In genomic region chr12:67052981-67053380, GRCh38 we compare ENCODE assay signal across 20 cellular contexts.
DNase-seq lines count a peak whose midpoint lies in the region; ATAC-seq, FAIRE-seq and TF ChIP-seq lines count a peak whose summit lies in the region.
"Had no signal": no experiment of that assay in that cellular context is flagged by ENCODE, and none has a peak within 500 bp of the region (broad histone marks: within the 10 kb centered on the region; RNA-seq: fewer than 3 reads in every experiment).

No MANE protein-coding gene starts in this region.

- no peaks in the 10 kb centered on the region for H3K4me1 Mint-ChIP-seq in activated CD8-positive, alpha-beta T cell treated with anti-CD3 and anti-CD28 coated beads for 36 hours (ENCODE audit: low read depth)
- no peaks in the 10 kb centered on the region for H3K4me1 Mint-ChIP-seq in activated T-cell treated with anti-CD3 and anti-CD28 coated beads, Interleukin-2, amount 50 U/mL, for 4 hours (ENCODE audit: low read depth)
- H3K4me1 Mint-ChIP-seq: CD8-positive, alpha-beta memory T cell had no signal

- no peaks in the 10 kb centered on the region for H3K36me3 ChIP-seq in mesenchymal stem cell (ENCODE audit: control insufficient read depth in 1 of 2, insufficient read depth in 2 of 2, low read depth in 1 of 2, low read length in 2 of 2)

- no peak overlapping the region for H2BK5ac ChIP-seq in mesenchymal stem cell (ENCODE audit: low read depth, low read length, poor library complexity, severe bottlenecking)

- no peak overlapping the region for H4K91ac ChIP-seq in mesenchymal stem cell (ENCODE audit: low read length)

- H4K8ac ChIP-seq in mesenchymal stem cell (ENCODE audit: low read length), result no peak overlapping the region

- no peak overlapping the region for H3K27ac Mint-ChIP-seq in activated CD8-positive, alpha-beta T cell treated with anti-CD3 and anti-CD28 coated beads for 36 hours
- H3K27ac Mint-ChIP-seq: CD8-positive, alpha-beta memory T cell had no signal

- no peak overlapping the region for H3K23ac ChIP-seq in mesenchymal stem cell (ENCODE audit: low read length in 2 of 2)

- H2BK15ac ChIP-seq in mesenchymal stem cell (ENCODE audit: low read depth, poor library complexity, severe bottlenecking), result no peak overlapping the region

- intact Hi-C loops in activated CD8-positive, alpha-beta T cell treated with anti-CD3 and anti-CD28 coated beads for 36 hours (cut with micrococcal nuclease), result no loop called here
- intact Hi-C loops in sciatic nerve (cut with DNase I), result no loop called here

- DNase-seq in A549 (ENCODE audit: low read depth in 1 of 2, low spot score in 1 of 2) (no peak), HTR-8/SVneo (ENCODE audit: insufficient read length, low spot score) (peak; percentile 44), amniotic epithelial cell (ENCODE audit: low read depth) (peak; percentile 45), mesenchymal stem cell (no peak), sciatic nerve (ENCODE audit: low spot score) (no peak), NCI-H1092 treated with DMSO at 0.1 percent for 48 hours (lab: John Stamatoyannopoulos, UW) (no peak)
- no peak for DNase-seq in activated CD8-positive, alpha-beta T cell treated with anti-CD3 and anti-CD28 coated beads for 36 hours
- no peak for DNase-seq in activated T-cell treated with anti-CD3 and anti-CD28 coated beads, Interleukin-2, amount 50 U/mL, for 4 hours
- DNase-seq: 8988T; CD8-positive, alpha-beta memory T cell; DMS79 treated with DMSO at 0.1 percent for 48 hours; KBM-7; NCI-H1436 treated with DMSO at 0.1 percent for 48 hours; NCI-H2081; NCI-H510A treated with DMSO at 0.1 percent for 48 hours; SHP77 had no signal

- H3K4me3 ChIP-seq in A549 (no peak overlapping the region), mesenchymal stem cell (ENCODE audit: insufficient read depth in 1 of 2, low read depth in 1 of 2, low read length in 2 of 2) (no peak overlapping the region)
- H3K4me3 ChIP-seq: BLaER1 treated with 17β-estradiol and CSF1 and Interleukin-3, amounts not matched to agents 10 nM and 100 nM had no signal

- no peak overlapping the region for H2AFZ ChIP-seq in mesenchymal stem cell (ENCODE audit: low read depth, low read length)

- no peak overlapping the region for H3K4ac ChIP-seq in mesenchymal stem cell (ENCODE audit: low read depth in 1 of 2, low read length in 2 of 2)

- H3K79me1 ChIP-seq in mesenchymal stem cell (replicated peaks; ENCODE audit: low read length, poor library complexity, severe bottlenecking), result peaks cover 3% of the 10 kb centered on the region

- no peak overlapping the region for H2BK120ac ChIP-seq in mesenchymal stem cell (ENCODE audit: low read depth, low read length)

- H3K9me3 ChIP-seq in A549 (no peaks in the 10 kb centered on the region), mesenchymal stem cell (ENCODE audit: control insufficient read depth, low read length) (no peaks in the 10 kb centered on the region)

- peaks cover 8% of the 10 kb centered on the region for H3K27me3 Mint-ChIP-seq in activated CD8-positive, alpha-beta T cell treated with anti-CD3 and anti-CD28 coated beads for 36 hours
- H3K27me3 Mint-ChIP-seq in activated T-cell treated with anti-CD3 and anti-CD28 coated beads, Interleukin-2, amount 50 U/mL, for 4 hours (ENCODE audit: low read depth), result peaks cover 1% of the 10 kb centered on the region

- ATAC-seq in A549, result peak in 1 of 2 experiments; percentile 49; a peak in 2 of 6 replicates
- no peak for ATAC-seq in activated CD8-positive, alpha-beta T cell treated with anti-CD3 and anti-CD28 coated beads for 36 hours
- ATAC-seq in sciatic nerve, result no peak
- no peak for ATAC-seq in activated T-cell treated with anti-CD3 and anti-CD28 coated beads, Interleukin-2, amount 50 U/mL, for 4 hours
- ATAC-seq: SK-N-SH treated with all-trans-retinoic acid at 6 μM for 48 hours had no signal

- H2AK5ac ChIP-seq in mesenchymal stem cell (ENCODE audit: low read length, severe bottlenecking), result no peak overlapping the region

- CTCF ChIA-PET in A549 (lab: Yijun Ruan, JAX), result interaction anchor here (1.0 to 1.8 kb wide), 2 partner anchors 16 to 18 kb away, joined by 3 to 4 read pairs; no protein-coding TSS in a partner anchor
- CTCF ChIA-PET in activated CD8-positive, alpha-beta T cell treated with anti-CD3 and anti-CD28 coated beads for 36 hours (lab: Charles Lee), result no interaction called here

- no peak overlapping the region for H2BK12ac ChIP-seq in mesenchymal stem cell (ENCODE audit: low read length in 2 of 2)

- no peaks in the 10 kb centered on the region for H3K36me3 Mint-ChIP-seq in activated CD8-positive, alpha-beta T cell treated with anti-CD3 and anti-CD28 coated beads for 36 hours (ENCODE audit: low read depth)
- H3K36me3 Mint-ChIP-seq in activated T-cell treated with anti-CD3 and anti-CD28 coated beads, Interleukin-2, amount 50 U/mL, for 4 hours (ENCODE audit: insufficient read depth), result no peaks in the 10 kb centered on the region
- H3K36me3 Mint-ChIP-seq: CD8-positive, alpha-beta memory T cell had no signal

- H3K4me1 ChIP-seq in A549, result peaks cover 11% of the 10 kb centered on the region
- H3K4me1 ChIP-seq in mesenchymal stem cell (ENCODE audit: control insufficient read depth, insufficient read depth, low read depth, low read length), result peaks cover 3% of the 10 kb centered on the region

- peaks cover 0 to 3% of the 10 kb centered on the region in 2 experiments for H3K27me3 ChIP-seq in mesenchymal stem cell (ENCODE audit: control insufficient read depth in 1 of 2, insufficient read depth in 1 of 2, low read length in 2 of 2)
- H3K27me3 ChIP-seq: BLaER1 treated with 17β-estradiol and CSF1 and Interleukin-3, amounts not matched to agents 10 nM and 100 nM had no signal

- FAIRE-seq in A549 (lab: Jason Lieb, UNC) (no peak), HTR-8/SVneo (lab: Jason Lieb, UNC) (no peak)
- FAIRE-seq: H1, RCC 7860 had no signal

- H3K27ac ChIP-seq in A549, result no peak overlapping the region
- peak overlapping the region; percentile 54 for H3K27ac ChIP-seq in mesenchymal stem cell (ENCODE audit: low read length, poor library complexity, severe bottlenecking)
- H3K27ac ChIP-seq: BLaER1 treated with 17β-estradiol and CSF1 and Interleukin-3, amounts not matched to agents 10 nM and 100 nM had no signal

- no peak for TF ChIP-seq CTCF in A549 (IDR thresholded peaks at IDR 0.05)
- no peak for TF ChIP-seq CTCF in activated CD8-positive, alpha-beta T cell treated with anti-CD3 and anti-CD28 coated beads for 36 hours (IDR thresholded peaks at IDR 0.05)

- H3K14ac ChIP-seq in mesenchymal stem cell (ENCODE audit: low read length in 2 of 2), result no peak overlapping the region

- H3K18ac ChIP-seq in mesenchymal stem cell (ENCODE audit: low read depth in 1 of 2, low read length in 2 of 2), result no peak overlapping the region

- TF ChIP-seq POLR2A in A549 (IDR thresholded peaks at IDR 0.05; ENCODE audit: low read length), result no peak

- POLR2A ChIA-PET in A549 (lab: Yijun Ruan, JAX), result no interaction called here
- POLR2A ChIA-PET in activated CD8-positive, alpha-beta T cell treated with anti-CD3 and anti-CD28 coated beads for 36 hours (lab: Charles Lee), result no interaction called here

- H3K9me3 Mint-ChIP-seq in activated CD8-positive, alpha-beta T cell treated with anti-CD3 and anti-CD28 coated beads for 36 hours, result no peaks in the 10 kb centered on the region
- no peaks in the 10 kb centered on the region for H3K9me3 Mint-ChIP-seq in activated T-cell treated with anti-CD3 and anti-CD28 coated beads, Interleukin-2, amount 50 U/mL, for 4 hours

- TF ChIP-seq EP300 in A549 (IDR thresholded peaks at IDR 0.05), result no peak

- no peak overlapping the region for H3K9ac ChIP-seq in mesenchymal stem cell (ENCODE audit: low read length)
- H3K9ac ChIP-seq: BLaER1 treated with 17β-estradiol and CSF1 and Interleukin-3, amounts not matched to agents 10 nM and 100 nM had no signal

- H3K4me2 ChIP-seq in A549 (peak overlapping the region; percentile 33), mesenchymal stem cell (ENCODE audit: low read length, poor library complexity, severe bottlenecking) (no peak overlapping the region)
- H3K4me2 ChIP-seq: BLaER1 treated with 17β-estradiol and CSF1 and Interleukin-3, amounts not matched to agents 10 nM and 100 nM had no signal

- TF ChIP-seq RAD21 in A549 (conservative IDR thresholded peaks at IDR 0.05 in 1 of 2, IDR thresholded peaks at IDR 0.05 in 1 of 2), result no peak

- no peak overlapping the region for H3K4me3 Mint-ChIP-seq in activated CD8-positive, alpha-beta T cell treated with anti-CD3 and anti-CD28 coated beads for 36 hours
- no peak overlapping the region for H3K4me3 Mint-ChIP-seq in activated T-cell treated with anti-CD3 and anti-CD28 coated beads, Interleukin-2, amount 50 U/mL, for 4 hours
- H3K4me3 Mint-ChIP-seq: CD8-positive, alpha-beta memory T cell had no signal

TF ChIP-seq in A549, 52 proteins besides CTCF, POLR2A, EP300 and RAD21 (continues in another document):
- no peak for TF ChIP-seq JUN (IDR thresholded peaks at IDR 0.05)
- TF ChIP-seq HMGXB4 (CRISPR knock-in tag; IDR thresholded peaks at IDR 0.05; ENCODE audit: borderline replicate concordance), result no peak
- no peak for TF ChIP-seq KDM5A (IDR thresholded peaks at IDR 0.05)
- no peak for TF ChIP-seq CHD2 (IDR thresholded peaks at IDR 0.05; ENCODE audit: low read length, partially characterized antibody)
- TF ChIP-seq RCOR1 (IDR thresholded peaks at IDR 0.05; ENCODE audit: low read depth, low read length), result no peak
- TF ChIP-seq ZNF302 (CRISPR knock-in tag; IDR thresholded peaks at IDR 0.05), result no peak
- TF ChIP-seq NFE2L2 (conservative IDR thresholded peaks at IDR 0.05; ENCODE audit: low read length), result no peak
- TF ChIP-seq CHD4 (IDR thresholded peaks at IDR 0.05; ENCODE audit: borderline replicate concordance), result no peak
- no peak for TF ChIP-seq E2F6 (IDR thresholded peaks at IDR 0.05; ENCODE audit: borderline replicate concordance, low read depth)
- no peak for TF ChIP-seq RFX5 (IDR thresholded peaks at IDR 0.05)

Comparison
In these comparisons a context has a peak if more than half of its experiments do, and no peak if none do; other contexts are left out.
1. DNase-seq: peak in HTR-8/SVneo (single experiment) and amniotic epithelial cell (single experiment); none in A549 (0 of 2), mesenchymal stem cell (single experiment), activated CD8-positive, alpha-beta T cell treated with anti-CD3 and anti-CD28 coated beads for 36 hours (single experiment), sciatic nerve (single experiment), activated T-cell treated with anti-CD3 and anti-CD28 coated beads, Interleukin-2, amount 50 U/mL, for 4 hours (single experiment) and NCI-H1092 treated with DMSO at 0.1 percent for 48 hours (single experiment).